In the genomic region with DNA sequence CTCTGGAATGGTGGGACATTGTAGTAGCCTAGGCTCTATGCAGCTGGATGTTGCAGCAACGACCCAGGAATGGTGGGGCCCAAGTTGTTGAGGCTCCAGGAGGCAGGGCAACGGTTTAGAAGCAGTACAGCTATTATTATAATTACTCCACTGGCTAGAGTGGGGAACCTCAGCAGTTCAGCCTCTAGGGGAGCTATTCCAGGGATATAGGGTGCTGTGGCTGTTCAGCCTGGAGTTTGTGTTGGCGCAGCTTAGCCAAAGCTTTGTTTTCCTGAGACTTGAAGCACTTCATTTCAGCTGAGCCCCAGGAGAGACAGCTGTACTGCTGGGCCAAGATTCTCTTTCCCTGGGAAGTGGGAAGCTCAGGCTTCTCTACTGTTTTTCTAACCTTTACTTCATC, we compare ENCODE assay signal across 18 cellular contexts.
DNase-seq lines count a peak whose midpoint lies in the region; ATAC-seq and TF ChIP-seq lines count a peak whose summit lies in the region.
"Had no signal": no experiment of that assay in that cellular context is flagged by ENCODE, and none has a peak within 500 bp of the region (broad histone marks: within the 10 kb centered on the region; RNA-seq: fewer than 3 reads in every experiment).

No MANE protein-coding gene starts in this region.

- TF ChIP-seq EP300 in upper lobe of left lung (IDR thresholded peaks at IDR 0.05): no peak

- H3K9me3 ChIP-seq in Caco-2 (no peaks in the 10 kb centered on the region), OCI-LY7 (ENCODE audit: low read length) (no peaks in the 10 kb centered on the region), upper lobe of left lung (no peaks in the 10 kb centered on the region)
- H3K9me3 ChIP-seq: ascending aorta, BLaER1 had no signal

- H3K4me2 ChIP-seq in GM23338: no peak overlapping the region
- H3K4me2 ChIP-seq in OCI-LY7 (ENCODE audit: low read length): no peak overlapping the region
- H3K4me2 ChIP-seq: BLaER1 had no signal

- H3K4me1 Mint-ChIP-seq in Caco-2 (ENCODE audit: low read depth, unreplicated experiment): no peaks in the 10 kb centered on the region
- H3K4me1 Mint-ChIP-seq in GM23338: no peaks in the 10 kb centered on the region
- no peaks in the 10 kb centered on the region for H3K4me1 Mint-ChIP-seq in activated CD8-positive, alpha-beta memory T cell treated with anti-CD3 and anti-CD28 coated beads, Interleukin-2, amount 10 ng/mL, durations not matched to agents 7 days and 5 days
- H3K4me1 Mint-ChIP-seq: activated B cell treated with CpG ODN at 0.5 μM for 24 hours had no signal

- no peak for TF ChIP-seq POLR2A in upper lobe of left lung (IDR thresholded peaks at IDR 0.05)

- BruUV-seq in Caco-2 (replicated peaks; lab: Mats Ljungman, UMichigan): no TSS peak
- BruUV-seq in OCI-LY7 (replicated peaks; lab: Mats Ljungman, UMichigan): no TSS peak

- ATAC-seq in GM23338 (peak; percentile 79), upper lobe of left lung (ENCODE audit: low FRiP score in 2 of 2) (no peak)
- ATAC-seq in activated CD8-positive, alpha-beta memory T cell treated with anti-CD3 and anti-CD28 coated beads, Interleukin-2, amount 10 ng/mL, durations not matched to agents 7 days and 5 days: no peak

- no peaks in the 10 kb centered on the region for H3K9me3 Mint-ChIP-seq in Caco-2 (ENCODE audit: unreplicated experiment)
- H3K9me3 Mint-ChIP-seq in GM23338: peaks cover 3% of the 10 kb centered on the region; the same call in 1 of the 3 replicates
- peaks cover 4% of the 10 kb centered on the region for H3K9me3 Mint-ChIP-seq in activated CD8-positive, alpha-beta memory T cell treated with anti-CD3 and anti-CD28 coated beads, Interleukin-2, amount 10 ng/mL, durations not matched to agents 7 days and 5 days (ENCODE audit: low read depth)

- no peak overlapping the region for H3K4me3 ChIP-seq in Caco-2 (ENCODE audit: low read depth, low read length)
- H3K4me3 ChIP-seq in GM23338: no peak overlapping the region
- no peak overlapping the region for H3K4me3 ChIP-seq in OCI-LY7 (ENCODE audit: low read depth, low read length, poor library complexity, severe bottlenecking)
- H3K4me3 ChIP-seq in upper lobe of left lung: no peak overlapping the region
- H3K4me3 ChIP-seq: ascending aorta, BLaER1 had no signal

- no peaks in the 10 kb centered on the region for H4K20me1 ChIP-seq in GM23338 (replicated peaks; ENCODE audit: insufficient read depth)
- no peaks in the 10 kb centered on the region for H4K20me1 ChIP-seq in OCI-LY7 (ENCODE audit: insufficient read depth, low read length)
- H4K20me1 ChIP-seq: BLaER1 had no signal

- no peaks in the 10 kb centered on the region for H3K27me3 ChIP-seq in Caco-2 (replicated peaks; ENCODE audit: control insufficient read depth, insufficient read depth, low read length)
- H3K27me3 ChIP-seq in GM23338 (ENCODE audit: insufficient read depth): no peaks in the 10 kb centered on the region
- H3K27me3 ChIP-seq in upper lobe of left lung: no peaks in the 10 kb centered on the region
- H3K27me3 ChIP-seq: ascending aorta, BLaER1 had no signal

- H2AFZ ChIP-seq in GM23338 (no peak overlapping the region), OCI-LY7 (ENCODE audit: low read length) (no peak overlapping the region)

- POLR2A ChIA-PET in Caco-2 (lab: Charles Lee): no interaction called here
- POLR2A ChIA-PET in OCI-LY7 (lab: Charles Lee): no interaction called here

- DNase-seq in Caco-2: peak in 1 of 2 experiments; percentile 26
- DNase-seq in GM23338 (ENCODE audit: low spot score): peak; percentile 56
- no peak for DNase-seq in OCI-LY7 (ENCODE audit: low spot score)
- peak; percentile 45 for DNase-seq in iPS DF 19.7 (ENCODE audit: low read depth, low spot score)
- no peak for DNase-seq in activated CD8-positive, alpha-beta memory T cell treated with anti-CD3 and anti-CD28 coated beads, Interleukin-2, amount 10 ng/mL, durations not matched to agents 7 days and 5 days
- no peak for DNase-seq in head of caudate nucleus
- no peak for DNase-seq in mesenteric fat pad (ENCODE audit: low spot score)
- DNase-seq in upper lobe of left lung: no peak
- DNase-seq: activated B cell treated with CpG ODN at 0.5 μM for 24 hours; activated effector memory CD4-positive, alpha-beta T cell treated with Interleukin-2 at 50 U/mL for 16 hours; DND-41; glutamatergic neuron; kidney; NCI-H1105 treated with DMSO at 0.1 percent for 48 hours; NCI-H226; SW 1271 had no signal

- H3K4me3 Mint-ChIP-seq in Caco-2 (ENCODE audit: unreplicated experiment) (no peak overlapping the region), GM23338 (no peak overlapping the region)
- no peak overlapping the region for H3K4me3 Mint-ChIP-seq in activated CD8-positive, alpha-beta memory T cell treated with anti-CD3 and anti-CD28 coated beads, Interleukin-2, amount 10 ng/mL, durations not matched to agents 7 days and 5 days
- H3K4me3 Mint-ChIP-seq: activated B cell treated with CpG ODN at 0.5 μM for 24 hours had no signal

- H3K27ac ChIP-seq in GM23338 (ENCODE audit: low read depth): no peak overlapping the region
- H3K27ac ChIP-seq in OCI-LY7 (ENCODE audit: low read depth, low read length, poor library complexity, severe bottlenecking): no peak overlapping the region
- H3K27ac ChIP-seq in upper lobe of left lung: no peak overlapping the region
- H3K27ac ChIP-seq: ascending aorta, BLaER1 had no signal

- no peaks in the 10 kb centered on the region for H3K36me3 ChIP-seq in Caco-2 (ENCODE audit: control insufficient read depth, insufficient read depth, low read length)
- H3K36me3 ChIP-seq in GM23338 (ENCODE audit: insufficient read depth): no peaks in the 10 kb centered on the region
- H3K36me3 ChIP-seq in OCI-LY7 (ENCODE audit: insufficient read depth, low read length): no peaks in the 10 kb centered on the region
- no peaks in the 10 kb centered on the region for H3K36me3 ChIP-seq in upper lobe of left lung
- H3K36me3 ChIP-seq: ascending aorta, BLaER1 had no signal

- no peaks in the 10 kb centered on the region for H3F3A ChIP-seq in GM23338 (replicated peaks; ENCODE audit: low read depth)

- WGBS in upper lobe of left lung, 2 donors: 86 to 88% methylated on average over 3 of the region's 3 CpGs

- CTCF ChIA-PET in Caco-2 (lab: Charles Lee): no interaction called here
- CTCF ChIA-PET in OCI-LY7 (lab: Charles Lee; ENCODE audit: unreplicated experiment): no interaction called here
- CTCF ChIA-PET in activated CD8-positive, alpha-beta memory T cell treated with anti-CD3 and anti-CD28 coated beads, Interleukin-2, amount 10 ng/mL, durations not matched to agents 7 days and 5 days (lab: Charles Lee): no interaction called here

- no peaks in the 10 kb centered on the region for H3K9me2 ChIP-seq in GM23338 (ENCODE audit: insufficient read depth)
- no peaks in the 10 kb centered on the region for H3K9me2 ChIP-seq in OCI-LY7 (ENCODE audit: insufficient read depth, low read length)

- H3K27me3 Mint-ChIP-seq in Caco-2 (ENCODE audit: insufficient read depth, unreplicated experiment) (no peaks in the 10 kb centered on the region), GM23338 (ENCODE audit: insufficient read depth, low read depth, poor library complexity) (no peaks in the 10 kb centered on the region)
- no peaks in the 10 kb centered on the region for H3K27me3 Mint-ChIP-seq in activated CD8-positive, alpha-beta memory T cell treated with anti-CD3 and anti-CD28 coated beads, Interleukin-2, amount 10 ng/mL, durations not matched to agents 7 days and 5 days
- H3K27me3 Mint-ChIP-seq: activated B cell treated with CpG ODN at 0.5 μM for 24 hours had no signal

- H3K36me3 Mint-ChIP-seq in Caco-2 (ENCODE audit: insufficient read depth, unreplicated experiment): no peaks in the 10 kb centered on the region
- no peaks in the 10 kb centered on the region; the same call in 1 of the 3 replicates for H3K36me3 Mint-ChIP-seq in GM23338 (ENCODE audit: low read depth)
- H3K36me3 Mint-ChIP-seq in activated CD8-positive, alpha-beta memory T cell treated with anti-CD3 and anti-CD28 coated beads, Interleukin-2, amount 10 ng/mL, durations not matched to agents 7 days and 5 days: no peaks in the 10 kb centered on the region

- TF ChIP-seq CTCF in Caco-2 (IDR thresholded peaks at IDR 0.05; ENCODE audit: insufficient read depth in 1 of 2, low read depth in 1 of 2, low read length in 1 of 2, severe bottlenecking in 1 of 2, unreplicated experiment in 1 of 2) (peak; percentile 23 to 41), GM23338 (conservative IDR thresholded peaks at IDR 0.05; ENCODE audit: low read depth in 2 of 2) (peak; percentile 56), OCI-LY7 (conservative IDR thresholded peaks at IDR 0.05; ENCODE audit: low read length) (0 out of 2 replicates have a peak, but pooled peaks have one; percentile 11), upper lobe of left lung (IDR thresholded peaks at IDR 0.05) (no peak)

- H3K79me2 ChIP-seq in GM23338 (replicated peaks; ENCODE audit: insufficient read depth) (no peaks in the 10 kb centered on the region), OCI-LY7 (ENCODE audit: insufficient read depth, low read depth, low read length) (no peaks in the 10 kb centered on the region)

- no peaks in the 10 kb centered on the region for H3K4me1 ChIP-seq in Caco-2
- H3K4me1 ChIP-seq in GM23338 (ENCODE audit: insufficient read depth): no peaks in the 10 kb centered on the region
- no peaks in the 10 kb centered on the region for H3K4me1 ChIP-seq in OCI-LY7 (ENCODE audit: insufficient read depth, low read length, poor library complexity, severe bottlenecking)
- no peaks in the 10 kb centered on the region for H3K4me1 ChIP-seq in upper lobe of left lung
- H3K4me1 ChIP-seq: ascending aorta, BLaER1 had no signal

- no peak overlapping the region for H3K27ac Mint-ChIP-seq in Caco-2 (ENCODE audit: unreplicated experiment)
- no peak overlapping the region for H3K27ac Mint-ChIP-seq in GM23338
- H3K27ac Mint-ChIP-seq in activated CD8-positive, alpha-beta memory T cell treated with anti-CD3 and anti-CD28 coated beads, Interleukin-2, amount 10 ng/mL, durations not matched to agents 7 days and 5 days: no peak overlapping the region
- H3K27ac Mint-ChIP-seq: activated B cell treated with CpG ODN at 0.5 μM for 24 hours had no signal

- intact Hi-C loops in Caco-2 (cut with micrococcal nuclease; ENCODE audit: unreplicated experiment) (no loop called here), OCI-LY7 (cut with micrococcal nuclease; ENCODE audit: unreplicated experiment) (no loop called here), head of caudate nucleus (cut with DNase I) (no loop called here)

TF ChIP-seq in GM23338, 12 proteins besides CTCF, POLR2A, EP300 and RAD21 (continues in another document):
- TF ChIP-seq EZH2 (IDR thresholded peaks at IDR 0.05; ENCODE audit: low read depth, unreplicated experiment) (no peak), NANOG (IDR thresholded peaks at IDR 0.05; ENCODE audit: borderline replicate concordance) (no peak)
- TF ChIP-seq, protein P1, sequence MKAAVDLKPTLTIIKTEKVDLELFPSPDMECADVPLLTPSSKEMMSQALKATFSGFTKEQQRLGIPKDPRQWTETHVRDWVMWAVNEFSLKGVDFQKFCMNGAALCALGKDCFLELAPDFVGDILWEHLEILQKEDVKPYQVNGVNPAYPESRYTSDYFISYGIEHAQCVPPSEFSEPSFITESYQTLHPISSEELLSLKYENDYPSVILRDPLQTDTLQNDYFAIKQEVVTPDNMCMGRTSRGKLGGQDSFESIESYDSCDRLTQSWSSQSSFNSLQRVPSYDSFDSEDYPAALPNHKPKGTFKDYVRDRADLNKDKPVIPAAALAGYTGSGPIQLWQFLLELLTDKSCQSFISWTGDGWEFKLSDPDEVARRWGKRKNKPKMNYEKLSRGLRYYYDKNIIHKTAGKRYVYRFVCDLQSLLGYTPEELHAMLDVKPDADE (IDR thresholded peaks at IDR 0.05): no peak

Comparison
In these comparisons a context has a peak if more than half of its experiments do, and no peak if none do; other contexts are left out.
1. DNase-seq: peak in GM23338 (single experiment) and iPS DF 19.7 (single experiment); none in OCI-LY7 (single experiment), activated CD8-positive, alpha-beta memory T cell treated with anti-CD3 and anti-CD28 coated beads, Interleukin-2, amount 10 ng/mL, durations not matched to agents 7 days and 5 days (single experiment), head of caudate nucleus (0 of 42), mesenteric fat pad (single experiment) and upper lobe of left lung (0 of 2).
2. CTCF ChIP-seq: peak in Caco-2 (2 of 2), GM23338 (2 of 2) and OCI-LY7 (single experiment); none in upper lobe of left lung (0 of 6).